In genomic region chr6:18264338-18265098, GRCh38 we compare ENCODE assay signal across 8 cellular contexts. TPM values are rescaled to one million over a fixed set of nuclear protein-coding genes. Genes with fewer than 3 reads are reported as not detected.
DNase-seq lines count a peak whose midpoint lies in the region; ATAC-seq, FAIRE-seq and TF ChIP-seq lines count a peak whose summit lies in the region.

Gene DEK (minus strand): TSS chr6:18264530. CDS start chr6:18263987, 543 bp downstream.

- peak in 1 of 2 experiments; percentile 15; a peak in 1 of 4 replicates for TF ChIP-seq RAD21 in H1 (IDR thresholded peaks at IDR 0.05 in 1 of 2, conservative IDR thresholded peaks at IDR 0.05 in 1 of 2; ENCODE audit: low read depth in 2 of 2, low read length in 2 of 2)

- peak; percentile 10 to 41 (median 19); a peak in 3 of 4 replicates for TF ChIP-seq CTCF in H1 (IDR thresholded peaks at IDR 0.05; ENCODE audit: control extremely low read depth in 1 of 3, insufficient read depth in 1 of 3, low read depth in 1 of 3, low read length in 3 of 3)

- no peak within 1 kb of the TSS for H3K14ac ChIP-seq in H1 (ENCODE audit: insufficient read length)
- H3K14ac ChIP-seq in mesenchymal stem cell (ENCODE audit: low read length in 2 of 2) = peak within 1 kb of the TSS in 1 of 2 experiments; percentile 26

- peak within 1 kb of the TSS; percentile 24; the same call in 1 of the 2 replicates for H2BK20ac ChIP-seq in H1 (ENCODE audit: low read length)

- H3K9me3 ChIP-seq in H1 (ENCODE audit: insufficient read depth in 2 of 2, low read depth in 1 of 2, low read length in 1 of 2) (no peaks in the 10 kb centered on the region), mesenchymal stem cell (ENCODE audit: control insufficient read depth, low read length) (no peaks in the 10 kb centered on the region)

- H2BK120ac ChIP-seq in H1 (replicated peaks; ENCODE audit: low read depth, low read length) (peak within 1 kb of the TSS; percentile 61), mesenchymal stem cell (ENCODE audit: low read depth, low read length) (peak within 1 kb of the TSS; percentile 55)

- DNase-seq in CMK (ENCODE audit: low read depth) = peak; percentile 63
- DNase-seq in HT1080 (ENCODE audit: low read depth) = peak; percentile 70
- peak; percentile 81 to 87 for DNase-seq in NOMO-1 (lab: John Stamatoyannopoulos, UW; ENCODE audit: unreplicated experiment in 2 of 2)
- DNase-seq in activated CD8-positive, alpha-beta memory T cell treated with anti-CD3 and anti-CD28 coated beads for 4 hours (ENCODE audit: low read depth in 2 of 2) = peak; percentile 73 to 77
- peak in 1 of 2 experiments; percentile 82 for DNase-seq in H1 (ENCODE audit: low read depth in 1 of 2, low spot score in 2 of 2)
- DNase-seq in mesenchymal stem cell = peak; percentile 87
- DNase-seq in stimulated activated CD8-positive, alpha-beta memory T cell treated with anti-CD3 and anti-CD28 coated beads, Interleukin-12 subunit alpha, Interleukin-12 subunit beta, amount 100 ng/mL, for 24 hours (ENCODE audit: extremely low read depth) = peak; percentile 61

- H2AFZ ChIP-seq in H1 (ENCODE audit: low read length) (no peak within 1 kb of the TSS; the same call in 1 of the 2 replicates), mesenchymal stem cell (ENCODE audit: low read depth, low read length) (peak within 1 kb of the TSS; percentile 66)

- 1% methylated on average over 50 of the region's 102 CpGs; no CpG with 5 or more reads in 1 of the 2 experiments for WGBS in H1 (ENCODE audit: extremely low coverage in 1 of 2, insufficient coverage in 1 of 2, insufficient read length in 1 of 2, insufficient replicate concordance in 2 of 2, low coverage in 1 of 2, low lambda C conversion rate in 2 of 2, missing lambda C conversion rate in 1 of 2), 2 experiments
- WGBS in mesenchymal stem cell = under 1% methylated on average over 77 of the region's 102 CpGs

- H2BK12ac ChIP-seq in H1 (ENCODE audit: low read depth, low read length) (peak within 1 kb of the TSS; percentile 87), mesenchymal stem cell (ENCODE audit: low read length in 2 of 2) (peak within 1 kb of the TSS; percentile 45 to 85)

- ATAC-seq in GM19467 (IDR thresholded peaks at IDR 0.05; ENCODE audit: unreplicated experiment) = peak; percentile 30

- H4K91ac ChIP-seq in H1 (replicated peaks; ENCODE audit: insufficient read length, low read length) = peak within 1 kb of the TSS; percentile 72
- peak within 1 kb of the TSS; percentile 93 for H4K91ac ChIP-seq in mesenchymal stem cell (ENCODE audit: low read length)

- H2AK5ac ChIP-seq in H1 (ENCODE audit: low read depth, low read length) (no peak within 1 kb of the TSS; the same call in none of the 2 replicates), mesenchymal stem cell (ENCODE audit: low read length, severe bottlenecking) (no peak within 1 kb of the TSS)

- CTCF ChIA-PET in H1 (lab: Charles Lee; ENCODE audit: partially characterized antibody) = interaction anchor here (0.9 to 2.3 kb wide), 3 partner anchors 9 to 143 kb away, joined by 3 to 12 read pairs (median 7); partner anchors contain the start of gene NHLRC1

- no peak within 1 kb of the TSS for H3K23ac ChIP-seq in H1 (ENCODE audit: insufficient read length)
- H3K23ac ChIP-seq in mesenchymal stem cell (ENCODE audit: low read length in 2 of 2) = peak within 1 kb of the TSS; percentile 91 to 94

- peak within 1 kb of the TSS; percentile 88 to 98 (median 95) for H3K4me3 ChIP-seq in H1 (ENCODE audit: extremely low read depth in 1 of 4, insufficient read depth in 2 of 4, low read depth in 3 of 4, low read length in 4 of 4)
- peak within 1 kb of the TSS; percentile 92 to 95 for H3K4me3 ChIP-seq in mesenchymal stem cell (ENCODE audit: insufficient read depth in 1 of 2, low read depth in 1 of 2, low read length in 2 of 2)

- FAIRE-seq in H1 (lab: Jason Lieb, UNC) = no peak

- H4K5ac ChIP-seq in H1 (ENCODE audit: insufficient read length, low read depth, low read length) = peak within 1 kb of the TSS; percentile 87

- H4K8ac ChIP-seq in H1 (ENCODE audit: extremely low read depth, insufficient read depth, low read length) (peak within 1 kb of the TSS; percentile 99), mesenchymal stem cell (ENCODE audit: low read length) (peak within 1 kb of the TSS; percentile 90)

- H3K4me2 ChIP-seq in H1 (ENCODE audit: insufficient read depth in 1 of 2, low read depth in 2 of 2, low read length in 2 of 2) (peak within 1 kb of the TSS; percentile 81 to 82), mesenchymal stem cell (ENCODE audit: low read length, poor library complexity, severe bottlenecking) (peak within 1 kb of the TSS; percentile 92)

- H3K56ac ChIP-seq in H1 (replicated peaks; ENCODE audit: insufficient read length, low read depth, low read length) = peak within 1 kb of the TSS; percentile 89

- H3K79me1 ChIP-seq in H1 (ENCODE audit: low read depth, low read length) = no peaks in the 10 kb centered on the region; the same call in 1 of the 2 replicates
- H3K79me1 ChIP-seq in mesenchymal stem cell (replicated peaks; ENCODE audit: low read length, poor library complexity, severe bottlenecking) = no peaks in the 10 kb centered on the region

- H3K18ac ChIP-seq in H1 (ENCODE audit: extremely low read depth, low read length) = peak within 1 kb of the TSS; percentile 93
- peak within 1 kb of the TSS; percentile 89 to 96 for H3K18ac ChIP-seq in mesenchymal stem cell (ENCODE audit: low read depth in 1 of 2, low read length in 2 of 2)

- H3K4ac ChIP-seq in H1 (replicated peaks; ENCODE audit: insufficient read length, low read depth, low read length) (peak within 1 kb of the TSS; percentile 87), mesenchymal stem cell (ENCODE audit: low read depth in 1 of 2, low read length in 2 of 2) (peak within 1 kb of the TSS; percentile 83)

- H3K79me2 ChIP-seq in H1 (ENCODE audit: control insufficient read depth in 1 of 2, insufficient read depth in 2 of 2, low read length in 2 of 2) = peaks cover 44 to 48% of the 10 kb centered on the region in 2 experiments

- H3K9ac ChIP-seq in H1 (replicated peaks in 1 of 4; ENCODE audit: extremely low read depth in 1 of 4, low read depth in 3 of 4, low read length in 3 of 4) (peak within 1 kb of the TSS; percentile 97 to 100 (median 98)), mesenchymal stem cell (ENCODE audit: low read length) (peak within 1 kb of the TSS; percentile 96)

- no peak for TF ChIP-seq EP300 in H1 (IDR thresholded peaks at IDR 0.05; ENCODE audit: borderline replicate concordance in 1 of 2, low read depth in 2 of 2, low read length in 2 of 2)

- peak within 1 kb of the TSS; percentile 96 for H2BK5ac ChIP-seq in H1 (ENCODE audit: low read depth, low read length)
- H2BK5ac ChIP-seq in mesenchymal stem cell (ENCODE audit: low read depth, low read length, poor library complexity, severe bottlenecking) = peak within 1 kb of the TSS; percentile 93

- peak; percentile 20 to 78 for TF ChIP-seq POLR2A in H1 (IDR thresholded peaks at IDR 0.05; ENCODE audit: control extremely low read depth in 1 of 2, low read depth in 2 of 2, low read length in 2 of 2)

- peaks cover 13 to 14% of the 10 kb centered on the region in 2 experiments for H4K20me1 ChIP-seq in H1 (replicated peaks in 1 of 2; ENCODE audit: control insufficient read depth in 1 of 2, insufficient read depth in 2 of 2, low read length in 2 of 2)

- H3K27me3 ChIP-seq in H1 (replicated peaks in 1 of 4; ENCODE audit: control insufficient read depth in 3 of 4, extremely low read depth in 1 of 4, insufficient read depth in 3 of 4, low read length in 3 of 4) (no peaks in the 10 kb centered on the region; a peak in 1 of 7 replicates), mesenchymal stem cell (ENCODE audit: control insufficient read depth in 1 of 2, insufficient read depth in 1 of 2, low read length in 2 of 2) (no peaks in the 10 kb centered on the region)

- H3K36me3 ChIP-seq in H1 (ENCODE audit: control insufficient read depth in 2 of 4, insufficient read depth in 4 of 4, low read length in 3 of 4) = peaks cover 0 to 30% (median 1%) of the 10 kb centered on the region in 4 experiments; a peak in 2 of 8 replicates
- H3K36me3 ChIP-seq in mesenchymal stem cell (ENCODE audit: control insufficient read depth in 1 of 2, insufficient read depth in 2 of 2, low read depth in 1 of 2, low read length in 2 of 2) = peaks cover 0 to 4% of the 10 kb centered on the region in 2 experiments

- H2BK15ac ChIP-seq in H1 (ENCODE audit: low read length) (no peak within 1 kb of the TSS), mesenchymal stem cell (ENCODE audit: low read depth, poor library complexity, severe bottlenecking) (peak within 1 kb of the TSS; percentile 90)

- peaks cover 5 to 22% (median 10%) of the 10 kb centered on the region in 4 experiments for H3K4me1 ChIP-seq in H1 (replicated peaks in 1 of 4; ENCODE audit: control insufficient read depth in 3 of 4, insufficient read depth in 4 of 4, low read length in 3 of 4)
- peaks cover 9% of the 10 kb centered on the region for H3K4me1 ChIP-seq in mesenchymal stem cell (ENCODE audit: control insufficient read depth, insufficient read depth, low read depth, low read length)

- H3K23me2 ChIP-seq in H1 (ENCODE audit: low read depth, low read length) = peaks cover 13% of the 10 kb centered on the region

- H3K27ac ChIP-seq in H1 (ENCODE audit: low read depth, low read length) (peak within 1 kb of the TSS; percentile 97), mesenchymal stem cell (ENCODE audit: low read length, poor library complexity, severe bottlenecking) (peak within 1 kb of the TSS; percentile 69)

- POLR2A ChIA-PET in H1 (lab: Charles Lee; ENCODE audit: partially characterized antibody) = interaction anchor here (0.6 to 1.9 kb wide), 20 partner anchors 10 to 1837 kb away, joined by 3 to 11 read pairs (median 3); partner anchors contain the start of gene RNF144B

TF ChIP-seq in H1, 55 proteins besides CTCF, POLR2A, EP300 and RAD21 (continues in another document):
- TF ChIP-seq JUND (IDR thresholded peaks at IDR 0.05; ENCODE audit: low read length) (no peak), TAF1 (IDR thresholded peaks at IDR 0.05; ENCODE audit: low read depth, low read length) (peak; percentile 86), GTF2F1 (IDR thresholded peaks at IDR 0.05; ENCODE audit: borderline replicate concordance, low read depth, low read length) (no peak), PHF8 (conservative IDR thresholded peaks at IDR 0.05; ENCODE audit: low read depth, low read length) (peak; percentile 94)

RNA-seq across cellular contexts. Expression of gene DEK, which starts in this region (rescaled TPM):
- 191 and 195 TPM in 2 replicates for total RNA-seq in HT1080 (2014; rRNA removed; shearing (Covaris generic))
- polyA plus RNA-seq in HT1080 (2015; cell fraction: cytosol; rRNA removed) = 166 and 198 TPM in 2 replicates
- polyA plus RNA-seq in HT1080 (2015; cell fraction: nucleus; rRNA removed) = 99.1 and 104 TPM in 2 replicates
- 227 and 228 TPM in 2 replicates for total RNA-seq in H1 (2021; fragmentation: NEBNext Ultra II Directional; extraction: Animal tissue kit (Norgen Biotek cat#: 25700))
- polyA plus RNA-seq in H1 (2011; rRNA removed) = 22.1 and 40.0 TPM in 2 replicates
- polyA plus RNA-seq in H1 (2011; cell fraction: cytosol; rRNA removed) = 80.0 TPM
- polyA plus RNA-seq in H1 (2011; cell fraction: nucleus; rRNA removed) = 22.9 TPM
- 91.5 to 172 TPM (median 103 TPM) in 4 replicates for polyA plus RNA-seq in H1 (2012, experiment 1 of 2)
- polyA plus RNA-seq in H1 (2012, experiment 2 of 2) = 12.1 TPM
- polyA plus RNA-seq in H1 (2013, experiment 1 of 2) = 274 TPM
- polyA plus RNA-seq in H1 (2013, experiment 2 of 2) = 284 TPM
- polyA minus RNA-seq in H1 (2011; rRNA and poly(A)+ RNA removed) = 16.2 and 21.6 TPM in 2 replicates
- polyA minus RNA-seq in H1 (2011; cell fraction: cytosol; rRNA and poly(A)+ RNA removed) = 102 TPM
- polyA minus RNA-seq in H1 (2011; cell fraction: nucleus; rRNA and poly(A)+ RNA removed) = 78.9 TPM
- 82.1 TPM for polyA plus RNA-seq in mesenchymal stem cell (2013, experiment 1 of 2)
- 79.4 TPM for polyA plus RNA-seq in mesenchymal stem cell (2013, experiment 2 of 2)
